Comparison of ENCODE assay signal across 8 cellular contexts in genomic region chr3:112092439-112093179, GRCh38. TPM values are rescaled to one million over a fixed set of nuclear protein-coding genes. Genes with fewer than 3 reads are reported as not detected.
DNase-seq lines count a peak whose midpoint lies in the region; ATAC-seq, FAIRE-seq and TF ChIP-seq lines count a peak whose summit lies in the region.

No MANE protein-coding gene starts in this region.

- H2AFZ ChIP-seq in GM12878 (ENCODE audit: control insufficient read depth, low read depth, low read length): peak overlapping the region; percentile 51

- peak; percentile 78 for FAIRE-seq in GM12891 (lab: Jason Lieb, UNC)
- peak; percentile 18 for FAIRE-seq in GM12878 (lab: Jason Lieb, UNC)

- H3K9me3 ChIP-seq in GM12878 (replicated peaks; ENCODE audit: control insufficient read depth, insufficient read depth, low read length): no peaks in the 10 kb centered on the region
- no peaks in the 10 kb centered on the region for H3K9me3 ChIP-seq in naive thymus-derived CD4-positive, alpha-beta T cell (ENCODE audit: control insufficient read depth in 2 of 3, low read length in 3 of 3)
- no peaks in the 10 kb centered on the region for H3K9me3 ChIP-seq in HAP-1

- no peaks in the 10 kb centered on the region for H3K79me2 ChIP-seq in GM12878 (ENCODE audit: control insufficient read depth, insufficient read depth, low read length)

- no peak for TF ChIP-seq EP300 in GM12878 (IDR thresholded peaks at IDR 0.05; ENCODE audit: borderline replicate concordance in 1 of 2, control insufficient read depth in 1 of 2, low read depth in 2 of 2, low read length in 2 of 2)

- H3K27me3 ChIP-seq in GM12878 (replicated peaks in 1 of 2; ENCODE audit: control insufficient read depth in 2 of 2, insufficient read depth in 2 of 2, low read length in 1 of 2) (peaks cover 1 to 5% of the 10 kb centered on the region in 2 experiments; a peak in 3 of 4 replicates), HAP-1 (ENCODE audit: low read depth) (no peaks in the 10 kb centered on the region)
- H3K27me3 ChIP-seq in naive thymus-derived CD4-positive, alpha-beta T cell (ENCODE audit: control insufficient read depth in 2 of 2, insufficient read depth in 2 of 2, low read length in 2 of 2): no peaks in the 10 kb centered on the region

- POLR2A ChIA-PET in GM12878 (lab: Charles Lee): no interaction called here
- POLR2A ChIA-PET in naive thymus-derived CD4-positive, alpha-beta T cell (lab: Charles Lee): interaction anchor here (0.6 to 0.8 kb wide), 2 partner anchors 20 to 255 kb away, joined by 4 to 5 read pairs; no protein-coding TSS in a partner anchor

- no peak overlapping the region; the same call in 1 of the 2 replicates for H3K27ac ChIP-seq in GM12878 (ENCODE audit: control insufficient read depth, insufficient read depth)
- H3K27ac ChIP-seq in naive thymus-derived CD4-positive, alpha-beta T cell (ENCODE audit: low read depth, low read length): no peak overlapping the region

- peak overlapping the region in 6 of 10 donors; percentile 1 to 69 (median 5) for H3K4me3 Mint-ChIP-seq in naive thymus-derived CD4-positive, alpha-beta T cell

- RAD21 ChIA-PET in GM12878 (lab: Charles Lee; ENCODE audit: unreplicated experiment): interaction anchor here (1.2 to 1.3 kb wide), 2 partner anchors 19 to 79 kb away, joined by 3 to 4 read pairs; no protein-coding TSS in a partner anchor

- ATAC-seq in HG03097 (IDR thresholded peaks at IDR 0.05; ENCODE audit: low FRiP score, unreplicated experiment) (peak; percentile 49), GM12878 (peak; percentile 70)
- ATAC-seq in naive thymus-derived CD4-positive, alpha-beta T cell: no peak

- H3K4me2 ChIP-seq in GM12878 (ENCODE audit: control insufficient read depth, insufficient read depth): peak overlapping the region; percentile 26

- H3K9me3 Mint-ChIP-seq in naive thymus-derived CD4-positive, alpha-beta T cell: no peaks in the 10 kb centered on the region

- H3K27ac Mint-ChIP-seq in naive thymus-derived CD4-positive, alpha-beta T cell: peak overlapping the region in 2 of 9 donors; percentile 49 to 73

- SMC1A ChIA-PET in GM12878 (lab: Charles Lee; ENCODE audit: uncharacterized antibody, unreplicated experiment): interaction anchor here (0.6 to 1.7 kb wide), 4 partner anchors 8 to 926 kb away, joined by 3 to 4 read pairs (median 4); no protein-coding TSS in a partner anchor

- peaks cover 17 to 61% (median 29%) of the 10 kb centered on the region in 7 donors for H3K4me1 Mint-ChIP-seq in naive thymus-derived CD4-positive, alpha-beta T cell

- TF ChIP-seq POLR2A in GM12891 (IDR thresholded peaks at IDR 0.05; ENCODE audit: low read depth, low read length): no peak
- no peak for TF ChIP-seq POLR2A in GM12878 (IDR thresholded peaks at IDR 0.05; ENCODE audit: low read depth, low read length)

- CTCF ChIA-PET in GM12878 (lab: Yijun Ruan, JAX): interaction anchor here (0.7 to 2.0 kb wide), 4 partner anchors 14 to 201 kb away, joined by 3 to 4 read pairs (median 4); partner anchors contain the start of gene SLC9C1
- CTCF ChIA-PET in naive thymus-derived CD4-positive, alpha-beta T cell (lab: Charles Lee): interaction anchor here (0.6 kb wide), 1 partner anchor 29 kb away, joined by 3 read pairs; no protein-coding TSS in a partner anchor

- intact Hi-C loops in GM12878 (cut with micrococcal nuclease; ENCODE audit: unreplicated experiment): no loop called here
- intact Hi-C loops in naive thymus-derived CD4-positive, alpha-beta T cell (cut with micrococcal nuclease): no loop called here

- peaks cover 0 to 19% (median 0%) of the 10 kb centered on the region in 5 donors for H3K36me3 Mint-ChIP-seq in naive thymus-derived CD4-positive, alpha-beta T cell

- H3K4me3 ChIP-seq in GM12878 (no peak overlapping the region), HAP-1 (no peak overlapping the region)
- H3K4me3 ChIP-seq in naive thymus-derived CD4-positive, alpha-beta T cell (ENCODE audit: low read length): no peak overlapping the region

- BruUV-seq in GM12878 (replicated peaks; lab: Mats Ljungman, UMichigan): no TSS peak

- 14% methylated on average over 7 of the region's 7 CpGs for WGBS in GM12878 (ENCODE audit: insufficient coverage, insufficient replicate concordance, low lambda C conversion rate, missing lambda C conversion rate)

- H4K20me1 ChIP-seq in GM12878 (ENCODE audit: control insufficient read depth, insufficient read depth): no peaks in the 10 kb centered on the region

- no peak for TF ChIP-seq CTCF in GM12878 (IDR thresholded peaks at IDR 0.05 in 2 of 3, conservative IDR thresholded peaks at IDR 0.05 in 1 of 3; ENCODE audit: control insufficient read depth in 2 of 3, extremely low read depth in 1 of 3, insufficient read depth in 1 of 3, low read depth in 3 of 3, low read length in 3 of 3)

- DNase-seq in GM12891 (ENCODE audit: insufficient read length, low spot score): no peak
- DNase-seq in GM12878 (ENCODE audit: low read depth, low spot score): no peak
- no peak for DNase-seq in naive thymus-derived CD4-positive, alpha-beta T cell
- no peak for DNase-seq in amniotic stem cell (lab: John Stamatoyannopoulos, UW)
- DNase-seq in activated CD4-positive, CD25-positive, alpha-beta regulatory T cell (lab: John Stamatoyannopoulos, UW): no peak
- no peak for DNase-seq in activated CD4-positive, alpha-beta T cell treated with anti-CD3 and anti-CD28 coated beads for 1 hour
- DNase-seq in HAP-1 (ENCODE audit: low spot score in 2 of 2): no peak

- in situ Hi-C loops in GM12878 (cut with MboI): no loop called here
- in situ Hi-C loops in HAP-1 (cut with MboI; ENCODE audit: low sequenced_read_pairs): no loop called here

- TF ChIP-seq RAD21 in GM12878 (IDR thresholded peaks at IDR 0.05; ENCODE audit: insufficient read depth, low read depth, low read length): no peak

- H3K36me3 ChIP-seq in GM12878 (ENCODE audit: control insufficient read depth in 2 of 2, insufficient read depth in 2 of 2, low read length in 1 of 2) (no peaks in the 10 kb centered on the region), HAP-1 (replicated peaks) (no peaks in the 10 kb centered on the region)
- no peaks in the 10 kb centered on the region for H3K36me3 ChIP-seq in naive thymus-derived CD4-positive, alpha-beta T cell (ENCODE audit: control insufficient read depth in 2 of 3, insufficient read depth in 3 of 3, low read length in 3 of 3)

- H3K4me1 ChIP-seq in GM12878 (ENCODE audit: control insufficient read depth, insufficient read depth, low read length) (peaks cover 11% of the 10 kb centered on the region), HAP-1 (peaks cover 10% of the 10 kb centered on the region)
- H3K4me1 ChIP-seq in naive thymus-derived CD4-positive, alpha-beta T cell (ENCODE audit: control insufficient read depth in 2 of 2, insufficient read depth in 2 of 2, low read length in 2 of 2): peaks cover 0 to 8% of the 10 kb centered on the region in 2 donors

- no peak overlapping the region for H3K9ac ChIP-seq in GM12878 (ENCODE audit: control insufficient read depth, insufficient read depth, low read length)

- H3K27me3 Mint-ChIP-seq in naive thymus-derived CD4-positive, alpha-beta T cell: peaks cover 0 to 14% (median 3%) of the 10 kb centered on the region in 5 donors

RNA-seq across cellular contexts. Expression of gene C3orf52, which starts 6.4 kb away (rescaled TPM):
- polyA plus RNA-seq in GM12891 (2012; ENCODE audit: low read depth, missing spikeins): 1.9 TPM
- total RNA-seq in GM12878 (2013; cell fraction: nucleolus; rRNA removed): 52.9 TPM in 2 replicates
- total RNA-seq in GM12878 (2014; rRNA removed) (0.45 and 0.71 TPM in 2 replicates), GM12878 (2014; rRNA removed; fragmentation: Illumina TruSeq; extraction: Trizol) (0.54 and 0.55 TPM in 2 replicates), GM12878 (2021) (0.15 and 0.19 TPM in 2 replicates)
- polyA plus RNA-seq in GM12878 (2011; ENCODE audit: low read depth): 2.1 TPM
- polyA plus RNA-seq in GM12878 (2011; rRNA removed) (1.9 and 2.3 TPM in 2 replicates), GM12878 (2014; fragmentation: Illumina TruSeq; extraction: Trizol) (0.21 and 0.29 TPM in 2 replicates), GM12878 (2014; fragmentation: Nextera tagmentation; extraction: Ambion mirVana) (1 to 10 TPM in 1 of 2 experiments, under 1 TPM in 1; 0.93 to 1.1 TPM), GM12878 (2014; rRNA removed) (0.24 and 0.53 TPM in 2 replicates), GM12878 (2016; fragmentation: Nextera tagmentation; extraction: Ambion mirVana) (1 to 10 TPM; 1.8 TPM)
- polyA plus RNA-seq in GM12878 (2011; cell fraction: cytosol; rRNA removed): 0.80 and 1.2 TPM in 2 replicates
- polyA plus RNA-seq in GM12878 (2011; cell fraction: nucleus; rRNA removed): 2.3 and 4.2 TPM in 2 replicates
- polyA plus RNA-seq in GM12878 (2012): 2.4 and 4.8 TPM in 2 replicates
- 4.0 and 7.6 TPM in 2 replicates for polyA minus RNA-seq in GM12878 (2011; rRNA and poly(A)+ RNA removed)
- polyA minus RNA-seq in GM12878 (2011; cell fraction: cytosol; rRNA and poly(A)+ RNA removed): 0.67 and 0.94 TPM in 2 replicates
- polyA minus RNA-seq in GM12878 (2011; cell fraction: nucleus; rRNA and poly(A)+ RNA removed): 9.3 and 9.6 TPM in 2 replicates
- 10 to 100 TPM in 1 of 5 experiments, 1 to 10 TPM in 4; 1.2 to 12.3 (median 1.9) TPM for total RNA-seq in naive thymus-derived CD4-positive, alpha-beta T cell
- 1 to 10 TPM; 1.3 to 2.1 TPM for polyA plus RNA-seq in naive thymus-derived CD4-positive, alpha-beta T cell

RNA-seq across cellular contexts. Expression of gene GCSAM, which starts 40.4 kb away (rescaled TPM):
- polyA plus RNA-seq in GM12891 (2012; ENCODE audit: low read depth, missing spikeins): 169 TPM
- total RNA-seq in GM12878 (2013; cell fraction: nucleolus; rRNA removed): 169 and 182 TPM in 2 replicates
- total RNA-seq in GM12878 (2014; rRNA removed): 88.3 and 106 TPM in 2 replicates
- 101 and 110 TPM in 2 replicates for total RNA-seq in GM12878 (2014; rRNA removed; fragmentation: Illumina TruSeq; extraction: Trizol)
- total RNA-seq in GM12878 (2021): 81.5 and 100 TPM in 2 replicates
- 153 TPM for polyA plus RNA-seq in GM12878 (2011; ENCODE audit: low read depth)
- polyA plus RNA-seq in GM12878 (2011; rRNA removed): 407 and 443 TPM in 2 replicates
- polyA plus RNA-seq in GM12878 (2011; cell fraction: cytosol; rRNA removed): 232 and 305 TPM in 2 replicates
- polyA plus RNA-seq in GM12878 (2011; cell fraction: nucleus; rRNA removed): 125 and 223 TPM in 2 replicates
- 108 and 227 TPM in 2 replicates for polyA plus RNA-seq in GM12878 (2012)
- 204 and 282 TPM in 2 replicates for polyA plus RNA-seq in GM12878 (2014; fragmentation: Illumina TruSeq; extraction: Trizol)
- polyA plus RNA-seq in GM12878 (2014; fragmentation: Nextera tagmentation; extraction: Ambion mirVana): 100 to 1,000 TPM; 127 to 168 TPM
- 99.5 and 114 TPM in 2 replicates for polyA plus RNA-seq in GM12878 (2014; rRNA removed)
- 10 to 100 TPM; 85.4 to 89.0 TPM for polyA plus RNA-seq in GM12878 (2016; fragmentation: Nextera tagmentation; extraction: Ambion mirVana)
- polyA minus RNA-seq in GM12878 (2011; rRNA and poly(A)+ RNA removed): 212 and 219 TPM in 2 replicates
- 54.7 and 59.2 TPM in 2 replicates for polyA minus RNA-seq in GM12878 (2011; cell fraction: cytosol; rRNA and poly(A)+ RNA removed)
- 48.6 and 51.3 TPM in 2 replicates for polyA minus RNA-seq in GM12878 (2011; cell fraction: nucleus; rRNA and poly(A)+ RNA removed)
- total RNA-seq in naive thymus-derived CD4-positive, alpha-beta T cell: 10 to 100 TPM in 4 of 5 experiments, 1 to 10 TPM in 1; 5.5 to 28.5 (median 18.5) TPM
- polyA plus RNA-seq in naive thymus-derived CD4-positive, alpha-beta T cell: 10 to 100 TPM; 27.7 to 38.8 TPM

RNA-seq across cellular contexts. Expression of gene TMPRSS7, which starts 58.1 kb away (rescaled TPM):
- not detected for polyA plus RNA-seq in GM12891 (2012; ENCODE audit: low read depth, missing spikeins)
- not detected in 2 replicates for total RNA-seq in GM12878 (2013; cell fraction: nucleolus; rRNA removed)
- not detected in 2 replicates for total RNA-seq in GM12878 (2014; rRNA removed)
- total RNA-seq in GM12878 (2014; rRNA removed; fragmentation: Illumina TruSeq; extraction: Trizol): not detected in 2 replicates
- not detected in 2 replicates for total RNA-seq in GM12878 (2021)
- not detected for polyA plus RNA-seq in GM12878 (2011; ENCODE audit: low read depth)
- not detected in 2 replicates for polyA plus RNA-seq in GM12878 (2011; rRNA removed)
- not detected in 2 replicates for polyA plus RNA-seq in GM12878 (2011; cell fraction: cytosol; rRNA removed)
- 0.04 TPM in 1 of 2 replicates, not detected in the other for polyA plus RNA-seq in GM12878 (2011; cell fraction: nucleus; rRNA removed)
- not detected in 2 replicates for polyA plus RNA-seq in GM12878 (2012)
- polyA plus RNA-seq in GM12878 (2014; fragmentation: Illumina TruSeq; extraction: Trizol): not detected in 2 replicates
- polyA plus RNA-seq in GM12878 (2014; fragmentation: Nextera tagmentation; extraction: Ambion mirVana): under 1 TPM in 1 of 2 experiments, not detected in 1; 0.03 TPM
- polyA plus RNA-seq in GM12878 (2014; rRNA removed): not detected in 2 replicates
- not detected for polyA plus RNA-seq in GM12878 (2016; fragmentation: Nextera tagmentation; extraction: Ambion mirVana)
- not detected in 2 replicates for polyA minus RNA-seq in GM12878 (2011; rRNA and poly(A)+ RNA removed)
- not detected in 2 replicates for polyA minus RNA-seq in GM12878 (2011; cell fraction: cytosol; rRNA and poly(A)+ RNA removed)
- not detected in 2 replicates for polyA minus RNA-seq in GM12878 (2011; cell fraction: nucleus; rRNA and poly(A)+ RNA removed)
- total RNA-seq in naive thymus-derived CD4-positive, alpha-beta T cell: not detected
- polyA plus RNA-seq in naive thymus-derived CD4-positive, alpha-beta T cell: under 1 TPM in 1 of 2 donors, not detected in 1; 0.09 TPM
